14 cellular contexts compared by ENCODE assay signal in the genomic region with DNA sequence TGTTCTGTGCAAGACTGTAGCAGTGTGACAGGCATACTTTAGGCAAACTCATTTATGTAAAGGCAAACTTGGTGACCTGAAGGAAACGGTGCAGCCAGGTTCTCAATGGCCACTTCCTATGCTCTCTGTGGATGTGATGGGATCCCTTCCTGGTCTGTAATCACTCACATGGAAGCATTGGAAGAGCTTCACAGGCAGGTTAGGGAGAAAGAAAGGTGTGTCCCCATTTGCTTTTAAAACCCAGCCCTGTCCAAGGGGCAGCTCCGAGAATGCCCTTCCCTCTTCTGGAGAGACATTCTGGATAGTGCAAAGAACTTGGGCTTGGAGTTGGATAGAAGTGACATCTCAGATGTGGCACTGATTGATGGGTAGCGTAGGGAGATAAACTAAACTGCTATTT. TPM values are rescaled to one million over a fixed set of nuclear protein-coding genes. Genes with fewer than 3 reads are reported as not detected.
A peak's percentile ranks its signal among the peaks of the same experiment; 100 is the strongest.
DNase-seq lines count a peak whose midpoint lies in the region; ATAC-seq and TF ChIP-seq lines count a peak whose summit lies in the region.
"Had no signal": no experiment of that assay in that cellular context is flagged by ENCODE, and none has a peak within 500 bp of the region (broad histone marks: within the 10 kb centered on the region; RNA-seq: fewer than 3 reads in every experiment).

No MANE protein-coding gene starts in this region.

- peak overlapping the region; percentile 8 for H3K27ac Mint-ChIP-seq in activated CD8-positive, alpha-beta T cell treated with anti-CD3 and anti-CD28 coated beads, Interleukin-2, amount 10 ng/mL, durations not matched to agents 7 days and 5 days
- H3K27ac Mint-ChIP-seq in activated CD8-positive, alpha-beta T cell treated with anti-CD3 and anti-CD28 coated beads for 36 hours, result no peak overlapping the region
- H3K27ac Mint-ChIP-seq in endodermal cell, result peak overlapping the region; percentile 19

- H3K4me1 Mint-ChIP-seq in activated CD8-positive, alpha-beta T cell treated with anti-CD3 and anti-CD28 coated beads, Interleukin-2, amount 10 ng/mL, durations not matched to agents 7 days and 5 days (ENCODE audit: low read depth), result peaks cover 2% of the 10 kb centered on the region
- H3K4me1 Mint-ChIP-seq in activated CD8-positive, alpha-beta T cell treated with anti-CD3 and anti-CD28 coated beads for 36 hours (ENCODE audit: low read depth), result peaks cover 7% of the 10 kb centered on the region
- H3K4me1 Mint-ChIP-seq in endodermal cell, result no peaks in the 10 kb centered on the region

- H3K79me2 ChIP-seq in trophoblast cell (ENCODE audit: control insufficient read depth, insufficient read depth, low read length, poor library complexity), result no peaks in the 10 kb centered on the region

- H3K36me3 Mint-ChIP-seq in activated CD8-positive, alpha-beta T cell treated with anti-CD3 and anti-CD28 coated beads, Interleukin-2, amount 10 ng/mL, durations not matched to agents 7 days and 5 days (ENCODE audit: low read depth), result peaks cover 42% of the 10 kb centered on the region
- peaks cover 44% of the 10 kb centered on the region for H3K36me3 Mint-ChIP-seq in activated CD8-positive, alpha-beta T cell treated with anti-CD3 and anti-CD28 coated beads for 36 hours (ENCODE audit: low read depth)
- H3K36me3 Mint-ChIP-seq in endodermal cell (ENCODE audit: low read depth), result peaks cover 61% of the 10 kb centered on the region

- H3K27ac ChIP-seq in endodermal cell (ENCODE audit: low read depth, low read length), result no peak overlapping the region
- no peak overlapping the region for H3K27ac ChIP-seq in trophoblast cell (ENCODE audit: low read depth, low read length)
- no peak overlapping the region for H3K27ac ChIP-seq in body of pancreas
- H3K27ac ChIP-seq: BLaER1 treated with 17β-estradiol and CSF1 and Interleukin-3, amounts not matched to agents 10 nM and 100 nM; HL-60 had no signal

- TF ChIP-seq POLR2A in body of pancreas (IDR thresholded peaks at IDR 0.05), result no peak

- peak overlapping the region; percentile 78 for H3K18ac ChIP-seq in trophoblast cell (ENCODE audit: low read length)

- peak overlapping the region; percentile 24 for H2BK12ac ChIP-seq in trophoblast cell (ENCODE audit: low read length)

- ATAC-seq in activated CD8-positive, alpha-beta T cell treated with anti-CD3 and anti-CD28 coated beads, Interleukin-2, amount 10 ng/mL, durations not matched to agents 7 days and 5 days, result no peak
- ATAC-seq in activated CD8-positive, alpha-beta T cell treated with anti-CD3 and anti-CD28 coated beads for 36 hours, result no peak
- ATAC-seq in HG03039 (IDR thresholded peaks at IDR 0.05; ENCODE audit: unreplicated experiment), result no peak
- no peak for ATAC-seq in body of pancreas
- ATAC-seq: HCT116 had no signal

- H3K27me3 Mint-ChIP-seq in activated CD8-positive, alpha-beta T cell treated with anti-CD3 and anti-CD28 coated beads, Interleukin-2, amount 10 ng/mL, durations not matched to agents 7 days and 5 days (ENCODE audit: low read depth), result no peaks in the 10 kb centered on the region
- no peaks in the 10 kb centered on the region for H3K27me3 Mint-ChIP-seq in activated CD8-positive, alpha-beta T cell treated with anti-CD3 and anti-CD28 coated beads for 36 hours
- H3K27me3 Mint-ChIP-seq in endodermal cell (ENCODE audit: insufficient read depth), result no peaks in the 10 kb centered on the region
- H3K27me3 Mint-ChIP-seq: CD4-positive, CD25-positive, alpha-beta regulatory T cell had no signal

- 91 to 92% methylated on average over 1 to 3 of the region's 3 CpGs for WGBS in endodermal cell (ENCODE audit: insufficient coverage in 1 of 2, insufficient read length in 1 of 2), 2 experiments
- WGBS in trophoblast cell (ENCODE audit: extremely low coverage, insufficient coverage, insufficient read length), result no CpG with 5 or more reads among the region's 3 CpGs
- 90 to 98% methylated on average over 3 of the region's 3 CpGs for WGBS in body of pancreas, 2 donors

- H2AK5ac ChIP-seq in trophoblast cell (ENCODE audit: low read length), result peak overlapping the region; percentile 59

- peaks cover 12% of the 10 kb centered on the region for H3K79me1 ChIP-seq in trophoblast cell (ENCODE audit: low read length)

- H3K9ac ChIP-seq in endodermal cell (ENCODE audit: extremely low read depth, low read length, poor library complexity, severe bottlenecking) (no peak overlapping the region), trophoblast cell (ENCODE audit: low read length) (no peak overlapping the region)
- H3K9ac ChIP-seq: BLaER1 treated with 17β-estradiol and CSF1 and Interleukin-3, amounts not matched to agents 10 nM and 100 nM had no signal

- no peaks in the 10 kb centered on the region for H3K4me1 ChIP-seq in endodermal cell (ENCODE audit: control insufficient read depth, insufficient read depth, low read length)
- H3K4me1 ChIP-seq in trophoblast cell (ENCODE audit: control insufficient read depth in 1 of 2, insufficient read depth in 2 of 2, low read length in 2 of 2), result peaks cover 16 to 18% of the 10 kb centered on the region in 2 experiments
- no peaks in the 10 kb centered on the region for H3K4me1 ChIP-seq in body of pancreas
- H3K4me1 ChIP-seq: BLaER1 treated with 17β-estradiol and CSF1 and Interleukin-3, amounts not matched to agents 10 nM and 100 nM had no signal

- no peaks in the 10 kb centered on the region for H3K9me3 Mint-ChIP-seq in activated CD8-positive, alpha-beta T cell treated with anti-CD3 and anti-CD28 coated beads, Interleukin-2, amount 10 ng/mL, durations not matched to agents 7 days and 5 days (ENCODE audit: insufficient read depth)
- no peaks in the 10 kb centered on the region for H3K9me3 Mint-ChIP-seq in activated CD8-positive, alpha-beta T cell treated with anti-CD3 and anti-CD28 coated beads for 36 hours
- no peaks in the 10 kb centered on the region for H3K9me3 Mint-ChIP-seq in endodermal cell
- H3K9me3 Mint-ChIP-seq: CD4-positive, CD25-positive, alpha-beta regulatory T cell had no signal

- H3K27me3 ChIP-seq in endodermal cell (ENCODE audit: control insufficient read depth, insufficient read depth, low read length, poor library complexity, severe bottlenecking) (no peaks in the 10 kb centered on the region), trophoblast cell (ENCODE audit: insufficient read depth, low read length) (no peaks in the 10 kb centered on the region), body of pancreas (no peaks in the 10 kb centered on the region)
- H3K27me3 ChIP-seq: BLaER1 treated with 17β-estradiol and CSF1 and Interleukin-3, amounts not matched to agents 10 nM and 100 nM had no signal

- H4K8ac ChIP-seq in trophoblast cell (ENCODE audit: low read depth, low read length), result no peak overlapping the region

- H3K4me2 ChIP-seq in trophoblast cell (ENCODE audit: low read length), result no peak overlapping the region
- H3K4me2 ChIP-seq: BLaER1 treated with 17β-estradiol and CSF1 and Interleukin-3, amounts not matched to agents 10 nM and 100 nM had no signal

- peak overlapping the region; percentile 46 for H2BK5ac ChIP-seq in trophoblast cell (ENCODE audit: low read depth, low read length, poor library complexity)

- H3K23ac ChIP-seq in trophoblast cell (ENCODE audit: low read length), result no peak overlapping the region

- TF ChIP-seq CTCF in activated CD8-positive, alpha-beta T cell treated with anti-CD3 and anti-CD28 coated beads for 36 hours (IDR thresholded peaks at IDR 0.05), result no peak
- TF ChIP-seq CTCF in endodermal cell (conservative IDR thresholded peaks at IDR 0.05) (no peak), body of pancreas (IDR thresholded peaks at IDR 0.05) (no peak)

- POLR2A ChIA-PET in activated CD8-positive, alpha-beta T cell treated with anti-CD3 and anti-CD28 coated beads, Interleukin-2, amount 10 ng/mL, durations not matched to agents 7 days and 5 days (lab: Charles Lee), result no interaction called here
- POLR2A ChIA-PET in activated CD8-positive, alpha-beta T cell treated with anti-CD3 and anti-CD28 coated beads for 36 hours (lab: Charles Lee), result interaction anchor here (2.2 kb wide), 1 partner anchor 20 kb away, joined by 6 read pairs; no protein-coding TSS in a partner anchor

- no peak overlapping the region for H3K4me3 Mint-ChIP-seq in activated CD8-positive, alpha-beta T cell treated with anti-CD3 and anti-CD28 coated beads, Interleukin-2, amount 10 ng/mL, durations not matched to agents 7 days and 5 days
- H3K4me3 Mint-ChIP-seq in activated CD8-positive, alpha-beta T cell treated with anti-CD3 and anti-CD28 coated beads for 36 hours, result no peak overlapping the region
- no peak overlapping the region for H3K4me3 Mint-ChIP-seq in endodermal cell
- H3K4me3 Mint-ChIP-seq: CD4-positive, CD25-positive, alpha-beta regulatory T cell had no signal

- H3K14ac ChIP-seq in trophoblast cell (ENCODE audit: low read length), result no peak overlapping the region

- H3K4ac ChIP-seq in trophoblast cell (ENCODE audit: low read depth, low read length), result no peak overlapping the region

- H4K12ac ChIP-seq in trophoblast cell (ENCODE audit: low read depth, low read length), result no peak overlapping the region

- peak overlapping the region; percentile 42 for H4K91ac ChIP-seq in trophoblast cell (ENCODE audit: low read depth, low read length)

- H3K36me3 ChIP-seq in endodermal cell (ENCODE audit: control insufficient read depth, insufficient read depth, low read length), result peaks cover 89% of the 10 kb centered on the region
- peaks cover 12 to 28% of the 10 kb centered on the region in 2 experiments for H3K36me3 ChIP-seq in trophoblast cell (ENCODE audit: control insufficient read depth in 1 of 2, insufficient read depth in 2 of 2, low read length in 2 of 2)
- peaks cover 5 to 12% of the 10 kb centered on the region in 2 donors for H3K36me3 ChIP-seq in body of pancreas (replicated peaks in 1 of 2; ENCODE audit: insufficient read depth in 1 of 2, low read depth in 2 of 2)

- CTCF ChIA-PET in activated CD8-positive, alpha-beta T cell treated with anti-CD3 and anti-CD28 coated beads, Interleukin-2, amount 10 ng/mL, durations not matched to agents 7 days and 5 days (lab: Charles Lee), result no interaction called here
- CTCF ChIA-PET in activated CD8-positive, alpha-beta T cell treated with anti-CD3 and anti-CD28 coated beads for 36 hours (lab: Charles Lee), result no interaction called here

- H2BK120ac ChIP-seq in trophoblast cell (ENCODE audit: insufficient read depth, low read length, poor library complexity), result no peak overlapping the region

- H3K9me3 ChIP-seq in endodermal cell (ENCODE audit: control insufficient read depth, low read length), result no peaks in the 10 kb centered on the region
- H3K9me3 ChIP-seq in trophoblast cell (ENCODE audit: insufficient read depth, low read depth, low read length), result peaks cover 3% of the 10 kb centered on the region
- H3K9me3 ChIP-seq in body of pancreas, result no peaks in the 10 kb centered on the region
- H3K9me3 ChIP-seq: BLaER1 treated with 17β-estradiol and CSF1 and Interleukin-3, amounts not matched to agents 10 nM and 100 nM had no signal

- no peak overlapping the region for H2AFZ ChIP-seq in trophoblast cell (ENCODE audit: insufficient read depth, low read length, poor library complexity)

- DNase-seq in activated CD8-positive, alpha-beta T cell treated with anti-CD3 and anti-CD28 coated beads, Interleukin-2, amount 10 ng/mL, durations not matched to agents 7 days and 5 days, result no peak
- no peak for DNase-seq in activated CD8-positive, alpha-beta T cell treated with anti-CD3 and anti-CD28 coated beads for 36 hours
- DNase-seq in endodermal cell (no peak), trophoblast cell (no peak), body of pancreas (no peak)
- no peak for DNase-seq in activated T-cell treated with anti-CD3 and anti-CD28 coated beads, Interleukin-2, amount 50 U/mL, for 48 hours
- DNase-seq: ACHN; Calu3; CD4-positive, CD25-positive, alpha-beta regulatory T cell; DMS 273 treated with DMSO at 0.1 percent for 48 hours had no signal

- intact Hi-C loops in activated CD8-positive, alpha-beta T cell treated with anti-CD3 and anti-CD28 coated beads for 36 hours (cut with micrococcal nuclease), result no loop called here
- intact Hi-C loops in body of pancreas (cut with DNase I), result no loop called here

- H3K4me3 ChIP-seq in endodermal cell (ENCODE audit: low read length) (no peak overlapping the region), trophoblast cell (ENCODE audit: low read depth, low read length) (no peak overlapping the region), body of pancreas (no peak overlapping the region)
- H3K4me3 ChIP-seq: BLaER1 treated with 17β-estradiol and CSF1 and Interleukin-3, amounts not matched to agents 10 nM and 100 nM had no signal

RNA-seq across cellular contexts. Expression of a gene that starts 28.1 kb away (rescaled TPM):
- total RNA-seq in activated CD8-positive, alpha-beta T cell treated with anti-CD3 and anti-CD28 coated beads, Interleukin-2, amount 10 ng/mL, durations not matched to agents 7 days and 5 days, result 10 to 100 TPM; 25.6 to 28.1 TPM
- 10 to 100 TPM; 20.2 to 21.3 TPM for total RNA-seq in activated CD8-positive, alpha-beta T cell treated with anti-CD3 and anti-CD28 coated beads for 36 hours
- 10 to 100 TPM; 36.0 to 43.9 TPM for total RNA-seq in endodermal cell
- 28.5 TPM for polyA plus RNA-seq in endodermal cell (2013, experiment 1 of 2)
- 30.3 TPM for polyA plus RNA-seq in endodermal cell (2013, experiment 2 of 2)
- polyA plus RNA-seq in trophoblast cell (2013), result 12.1 and 12.8 TPM in 2 replicates
- total RNA-seq in body of pancreas, result 10 to 100 TPM; 11.4 to 45.8 TPM
